Comparison of ENCODE assay signal across 12 cellular contexts in genomic region chr12:110246690-110247339, GRCh38. TPM values are rescaled to one million over a fixed set of nuclear protein-coding genes. Genes with fewer than 3 reads are reported as not detected.
DNase-seq lines count a peak whose midpoint lies in the region; ATAC-seq and TF ChIP-seq lines count a peak whose summit lies in the region.
"Had no signal": no experiment of that assay in that cellular context is flagged by ENCODE, and none has a peak within 500 bp of the region (broad histone marks: within the 10 kb centered on the region; RNA-seq: fewer than 3 reads in every experiment).

No MANE protein-coding gene starts in this region.

- H3K4me1 Mint-ChIP-seq in MCF 10A (ENCODE audit: insufficient read depth, unreplicated experiment) = peaks cover 15% of the 10 kb centered on the region
- H3K4me1 Mint-ChIP-seq: activated naive CD4-positive, alpha-beta T cell treated with anti-CD3 and anti-CD28 coated beads, Interleukin-2, amount 50 U/mL, for 24 hours had no signal

- peak overlapping the region; percentile 89 for H3K27ac Mint-ChIP-seq in MCF 10A (ENCODE audit: low read depth, unreplicated experiment)
- H3K27ac Mint-ChIP-seq: activated naive CD4-positive, alpha-beta T cell treated with anti-CD3 and anti-CD28 coated beads, Interleukin-2, amount 50 U/mL, for 24 hours; T-helper 1 cell treated with Interleukin-12 subunit alpha and Interleukin-12 subunit beta and Interleukin-4 antibody, amounts not matched to agents 30 μg/mL and 1 μg/mL, for 36 hours had no signal

- BruUV-seq in MCF 10A (replicated peaks; lab: Mats Ljungman, UMichigan) = no TSS peak

- TF ChIP-seq CTCF in MCF 10A (IDR thresholded peaks at IDR 0.05; ENCODE audit: unreplicated experiment) (no peak), right atrium auricular region (IDR thresholded peaks at IDR 0.05) (no peak), ovary (IDR thresholded peaks at IDR 0.05) (no peak), vagina (IDR thresholded peaks at IDR 0.05) (no peak), lower leg skin (IDR thresholded peaks at IDR 0.05) (no peak)

- ATAC-seq in GM19351 (IDR thresholded peaks at IDR 0.05; ENCODE audit: unreplicated experiment) = no peak

- DNase-seq in MCF 10A (ENCODE audit: unreplicated experiment) (no peak), right atrium auricular region (ENCODE audit: low spot score) (peak; percentile 50), ovary (peak in 4 of 5 donors; percentile 46 to 72 (median 52)), vagina (ENCODE audit: extremely low spot score in 2 of 2) (peak in 1 of 2 donors; percentile 27), lower leg skin (ENCODE audit: low spot score in 2 of 2) (no peak)
- DNase-seq in activated effector memory CD4-positive, alpha-beta T cell treated with anti-CD3 and anti-CD28 coated beads, Interleukin-2, amount 50 U/mL, for 16 hours = no peak
- DNase-seq: activated CD4-positive, alpha-beta T cell treated with anti-CD3 and anti-CD28 coated beads, Interleukin-2, amount 50 U/mL, for 4 hours; NCI-H2029; stimulated activated CD8-positive, alpha-beta memory T cell treated with anti-CD3 and anti-CD28 coated beads, Interleukin-4, amount 100 ng/mL, for 48 hours had no signal

- H3K4me3 Mint-ChIP-seq in MCF 10A (ENCODE audit: unreplicated experiment) = peak overlapping the region; percentile 56
- H3K4me3 Mint-ChIP-seq: activated naive CD4-positive, alpha-beta T cell treated with anti-CD3 and anti-CD28 coated beads, Interleukin-2, amount 50 U/mL, for 24 hours; T-helper 1 cell treated with Interleukin-12 subunit alpha and Interleukin-12 subunit beta and Interleukin-4 antibody, amounts not matched to agents 30 μg/mL and 1 μg/mL, for 36 hours had no signal

- no peaks in the 10 kb centered on the region for H3K9me3 Mint-ChIP-seq in MCF 10A (ENCODE audit: unreplicated experiment)
- H3K9me3 Mint-ChIP-seq: activated naive CD4-positive, alpha-beta T cell treated with anti-CD3 and anti-CD28 coated beads, Interleukin-2, amount 50 U/mL, for 24 hours; T-helper 1 cell treated with Interleukin-12 subunit alpha and Interleukin-12 subunit beta and Interleukin-4 antibody, amounts not matched to agents 30 μg/mL and 1 μg/mL, for 36 hours had no signal

- H3K4me3 ChIP-seq in right atrium auricular region (no peak overlapping the region), ovary (no peak overlapping the region), vagina (no peak overlapping the region), lower leg skin (ENCODE audit: low read depth, poor library complexity, severe bottlenecking) (no peak overlapping the region)

- intact Hi-C loops in MCF 10A (cut with micrococcal nuclease) (loop anchor here (5.0 kb wide), 1 partner anchor 35 kb away; the partner anchor contains the start of gene ATP2A2), ovary (cut with DNase I) (no loop called here), vagina (cut with DNase I) (no loop called here), lower leg skin (cut with DNase I; ENCODE audit: low total_unique reads) (no loop called here)

- H3K27ac ChIP-seq in right atrium auricular region (peak overlapping the region; percentile 88 to 97), ovary (peak overlapping the region; percentile 70 to 83), vagina (peak overlapping the region; percentile 78)

- TF ChIP-seq POLR2A in ovary (IDR thresholded peaks at IDR 0.05) (no peak), vagina (IDR thresholded peaks at IDR 0.05) (no peak), lower leg skin (IDR thresholded peaks at IDR 0.05) (no peak)

- no peaks in the 10 kb centered on the region for H3K27me3 Mint-ChIP-seq in MCF 10A (ENCODE audit: insufficient read depth, unreplicated experiment)
- H3K27me3 Mint-ChIP-seq: activated naive CD4-positive, alpha-beta T cell treated with anti-CD3 and anti-CD28 coated beads, Interleukin-2, amount 50 U/mL, for 24 hours had no signal

- H3K27me3 ChIP-seq in right atrium auricular region = no peaks in the 10 kb centered on the region
- no peaks in the 10 kb centered on the region for H3K27me3 ChIP-seq in ovary
- no peaks in the 10 kb centered on the region for H3K27me3 ChIP-seq in vagina

- peaks cover 0 to 56% of the 10 kb centered on the region in 2 donors for H3K4me1 ChIP-seq in right atrium auricular region
- H3K4me1 ChIP-seq in ovary (ENCODE audit: insufficient read depth) = peaks cover 13% of the 10 kb centered on the region
- peaks cover 53% of the 10 kb centered on the region for H3K4me1 ChIP-seq in vagina

- H3K9me3 ChIP-seq in right atrium auricular region (peaks cover 0 to 4% of the 10 kb centered on the region in 2 donors), ovary (no peaks in the 10 kb centered on the region), vagina (no peaks in the 10 kb centered on the region)

- H3K36me3 Mint-ChIP-seq in MCF 10A (ENCODE audit: insufficient read depth, unreplicated experiment) = no peaks in the 10 kb centered on the region
- H3K36me3 Mint-ChIP-seq: activated naive CD4-positive, alpha-beta T cell treated with anti-CD3 and anti-CD28 coated beads, Interleukin-2, amount 50 U/mL, for 24 hours had no signal

- WGBS in ovary, 3 donors = 10 to 18% (median 16%) methylated on average over 4 of the region's 4 CpGs
- 61 to 67% methylated on average over 4 of the region's 4 CpGs for WGBS in lower leg skin, 2 donors

- H3K36me3 ChIP-seq in right atrium auricular region (no peaks in the 10 kb centered on the region), ovary (no peaks in the 10 kb centered on the region), vagina (no peaks in the 10 kb centered on the region)

- no peak for TF ChIP-seq EP300 in ovary (IDR thresholded peaks at IDR 0.05)

- POLR2A ChIA-PET in MCF 10A (lab: Yijun Ruan, JAX) = interaction anchor here (0.6 to 6.0 kb wide), 10 partner anchors 14 to 196 kb away, joined by 3 to 112 read pairs (median 7); partner anchors contain the start of gene ATP2A2

- CTCF ChIA-PET in MCF 10A (lab: Yijun Ruan, JAX) = interaction anchor here (0.6 to 1.5 kb wide), 4 partner anchors 22 to 137 kb away, joined by 3 to 6 read pairs (median 4); no protein-coding TSS in a partner anchor

RNA-seq across cellular contexts. Expression of gene ATP2A2, which starts 34.2 kb away (rescaled TPM):
- total RNA-seq in MCF 10A (2022) (272 and 308 TPM in 2 replicates), right atrium auricular region (1,000 to 10,000 TPM; 1,597 to 3,086 TPM), ovary (100 to 1,000 TPM in 4 of 7 donors, 10 to 100 TPM in 3; 60.4 to 164 (median 137) TPM), vagina (127 TPM), lower leg skin (100 to 1,000 TPM in 2 of 4 donors, 10 to 100 TPM in 2; 61.9 to 103 (median 86.1) TPM)
- polyA plus RNA-seq in ovary = 100 to 1,000 TPM in 1 of 2 donors, 10 to 100 TPM in 1; 54.2 to 183 TPM

Comparison
In these comparisons a context has a peak if more than half of its experiments do, and no peak if none do; other contexts are left out.
1. DNase-seq: peak in right atrium auricular region (single experiment) and ovary (4 of 5); none in MCF 10A (single experiment), activated effector memory CD4-positive, alpha-beta T cell treated with anti-CD3 and anti-CD28 coated beads, Interleukin-2, amount 50 U/mL, for 16 hours (single experiment) and lower leg skin (0 of 2).
2. Peak in every context shown above with its lines, with median percentiles within 50 percentile points of each other: H3K27ac ChIP-seq.